Comparison of ENCODE assay signal across 21 cellular contexts in the genomic region with DNA sequence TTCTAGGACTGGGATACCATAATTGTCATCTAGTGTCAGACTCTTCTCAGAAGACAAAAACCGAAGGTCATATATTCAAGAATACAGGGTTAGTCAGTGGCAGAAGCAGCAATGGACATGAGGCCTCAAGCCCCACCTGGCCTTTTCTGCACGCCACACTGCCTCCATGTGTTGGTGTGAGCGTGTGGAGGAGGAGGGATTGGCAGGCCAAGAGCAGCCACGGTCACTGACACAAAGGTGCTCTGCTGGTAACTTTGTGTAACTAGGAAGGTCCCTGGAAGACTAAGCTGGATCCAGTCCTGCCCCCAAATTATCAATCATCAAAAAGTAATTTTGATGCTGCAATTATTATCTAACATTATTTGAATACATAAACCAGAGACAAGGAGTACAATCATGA. TPM values are rescaled to one million over a fixed set of nuclear protein-coding genes. Genes with fewer than 3 reads are reported as not detected.
DNase-seq lines count a peak whose midpoint lies in the region; ATAC-seq, FAIRE-seq and TF ChIP-seq lines count a peak whose summit lies in the region.
"Had no signal": no experiment of that assay in that cellular context is flagged by ENCODE, and none has a peak within 500 bp of the region (broad histone marks: within the 10 kb centered on the region; RNA-seq: fewer than 3 reads in every experiment).

No MANE protein-coding gene starts in this region.

- peaks cover 13% of the 10 kb centered on the region for H3K9me3 ChIP-seq in HepG2 (ENCODE audit: low read length)
- H3K9me3 ChIP-seq in right lobe of liver: no peaks in the 10 kb centered on the region
- H3K9me3 ChIP-seq in SK-N-MC (ENCODE audit: low read depth, low read length): no peaks in the 10 kb centered on the region
- peaks cover 7% of the 10 kb centered on the region; the same call in 1 of the 2 replicates for H3K9me3 ChIP-seq in Karpas-422 (ENCODE audit: low read length)

- WGBS in HepG2 (ENCODE audit: low lambda C conversion rate): 87% methylated on average over 4 of the region's 4 CpGs
- 86% methylated on average over 4 of the region's 4 CpGs for WGBS in right lobe of liver (ENCODE audit: insufficient coverage, low coverage, low lambda C conversion rate, missing lambda C conversion rate)

- H2AFZ ChIP-seq in HepG2 (ENCODE audit: low read length): no peak overlapping the region
- no peak overlapping the region for H2AFZ ChIP-seq in Karpas-422 (ENCODE audit: low read length)

- POLR2A ChIA-PET in HepG2 (lab: Yijun Ruan, JAX): no interaction called here

- DNase-seq in HepG2 (ENCODE audit: low spot score) (no peak), right lobe of liver (no peak), SK-N-MC (ENCODE audit: low read depth, low spot score) (no peak), iPS-NIHi11 (ENCODE audit: low spot score) (peak; percentile 35), cerebellum (ENCODE audit: low spot score) (no peak), Karpas-422 (no peak), AG08396 (ENCODE audit: low spot score) (no peak)
- DNase-seq: CD4-positive, alpha-beta T cell; COR-L47; DMS 273 treated with DMSO at 0.1 percent for 48 hours; GOT3; MG63; NCI-H187 treated with DMSO at 0.1 percent for 48 hours; NCI-H526; NK-92 treated with Interleukin-12 subunit alpha and Interleukin-12 subunit beta, amount 100 ng/mL, for 24 hours; SIG-M5 had no signal

- TF ChIP-seq POLR2A in HepG2 (IDR thresholded peaks at IDR 0.05; ENCODE audit: insufficient read depth in 1 of 2, low read depth in 2 of 2, low read length in 2 of 2): no peak
- TF ChIP-seq POLR2A in right lobe of liver (IDR thresholded peaks at IDR 0.05): no peak

- H3K36me3 ChIP-seq in HepG2 (replicated peaks in 1 of 2; ENCODE audit: control insufficient read depth in 1 of 2, insufficient read depth in 2 of 2, low read length in 2 of 2) (no peaks in the 10 kb centered on the region), right lobe of liver (no peaks in the 10 kb centered on the region), SK-N-MC (ENCODE audit: insufficient read depth, low read length) (peaks cover 28% of the 10 kb centered on the region), Karpas-422 (ENCODE audit: insufficient read depth, low read length) (no peaks in the 10 kb centered on the region)
- H3K36me3 ChIP-seq: MG63 had no signal

- TF ChIP-seq RAD21 in HepG2 (CRISPR knock-in tag; IDR thresholded peaks at IDR 0.05): no peak

- no peak overlapping the region for H3K27ac ChIP-seq in HepG2 (ENCODE audit: extremely low read length, insufficient read depth, low read length)
- H3K27ac ChIP-seq in right lobe of liver: no peak overlapping the region
- H3K27ac ChIP-seq in SK-N-MC: 0 out of 2 replicates have a peak overlapping the region, but pooled peaks have one; percentile 78
- no peak overlapping the region for H3K27ac ChIP-seq in Karpas-422 (ENCODE audit: low read length)
- H3K27ac ChIP-seq: BLaER1 had no signal

- H3K9me2 ChIP-seq in Karpas-422 (replicated peaks; ENCODE audit: insufficient read depth, low read length): no peaks in the 10 kb centered on the region

- H3K4me3 ChIP-seq in HepG2 (replicated peaks in 1 of 3; ENCODE audit: insufficient read depth in 1 of 3, low read depth in 2 of 3, low read length in 3 of 3) (no peak overlapping the region), right lobe of liver (no peak overlapping the region), SK-N-MC (no peak overlapping the region), Karpas-422 (ENCODE audit: low read length) (no peak overlapping the region)
- H3K4me3 ChIP-seq: BLaER1, MG63 had no signal

- ATAC-seq in HepG2 (no peak; the same call in 2 of the 3 replicates), right lobe of liver (no peak)
- ATAC-seq: Panc1 had no signal

- BruUV-seq in HepG2 (replicated peaks; lab: Mats Ljungman, UMichigan): no TSS peak

- intact Hi-C loops in HepG2 (cut with micrococcal nuclease; ENCODE audit: unreplicated experiment) (no loop called here), right lobe of liver (cut with DNase I) (no loop called here)

- no peaks in the 10 kb centered on the region for H4K20me1 ChIP-seq in HepG2 (ENCODE audit: insufficient read depth, low read length)
- H4K20me1 ChIP-seq in Karpas-422 (ENCODE audit: insufficient read depth, low read depth, low read length): no peaks in the 10 kb centered on the region
- H4K20me1 ChIP-seq: BLaER1 had no signal

- H3K79me2 ChIP-seq in HepG2 (ENCODE audit: insufficient read depth, low read length) (no peaks in the 10 kb centered on the region), Karpas-422 (ENCODE audit: low read length) (no peaks in the 10 kb centered on the region)

- CTCF ChIA-PET in HepG2 (lab: Yijun Ruan, JAX; ENCODE audit: low intra/inter-chr PET ratio, low total read pairs): no interaction called here

- no peaks in the 10 kb centered on the region for H3K4me1 ChIP-seq in HepG2 (ENCODE audit: insufficient read depth, low read length)
- H3K4me1 ChIP-seq in right lobe of liver: no peaks in the 10 kb centered on the region
- no peaks in the 10 kb centered on the region for H3K4me1 ChIP-seq in Karpas-422 (ENCODE audit: low read length)

- H3K4me2 ChIP-seq in HepG2 (ENCODE audit: low read depth, low read length) (no peak overlapping the region), Karpas-422 (ENCODE audit: low read depth, low read length, poor library complexity, severe bottlenecking) (no peak overlapping the region)
- H3K4me2 ChIP-seq: BLaER1 had no signal

- in situ Hi-C loops in HepG2 (cut with HindIII; ENCODE audit: extremely low pct_ligation_motif_present, low pct_unique_long_range_greater_than_20kb): no loop called here

- TF ChIP-seq CTCF in HepG2 (CRISPR knock-in tag; IDR thresholded peaks at IDR 0.05): peak; percentile 27
- TF ChIP-seq CTCF in right lobe of liver (IDR thresholded peaks at IDR 0.05): no peak

- FAIRE-seq in HepG2 (lab: Jason Lieb, UNC): no peak
- FAIRE-seq: G401.6, GM12892, GM18507 had no signal

- no peaks in the 10 kb centered on the region for H3K27me3 ChIP-seq in HepG2 (ENCODE audit: control insufficient read depth in 1 of 2, insufficient read depth in 2 of 2, low read length in 2 of 2)
- H3K27me3 ChIP-seq in right lobe of liver: no peaks in the 10 kb centered on the region
- H3K27me3 ChIP-seq in Karpas-422 (ENCODE audit: low read length): peaks cover 3% of the 10 kb centered on the region; the same call in 1 of the 2 replicates
- H3K27me3 ChIP-seq: BLaER1, MG63 had no signal

- no peak overlapping the region for H3K9ac ChIP-seq in HepG2 (ENCODE audit: insufficient read depth, low read depth, low read length)
- H3K9ac ChIP-seq in SK-N-MC (ENCODE audit: insufficient read length): no peak overlapping the region
- H3K9ac ChIP-seq in Karpas-422 (ENCODE audit: low read length): no peak overlapping the region
- H3K9ac ChIP-seq: BLaER1 had no signal

- no peak for TF ChIP-seq EP300 in HepG2 (IDR thresholded peaks at IDR 0.05; ENCODE audit: low read depth in 2 of 2, low read length in 2 of 2)
- no peak for TF ChIP-seq EP300 in HepG2 (CRISPR knock-in tag; IDR thresholded peaks at IDR 0.05; ENCODE audit: borderline replicate concordance)

RNA-seq across cellular contexts. Expression of gene HSF2BP, which starts 34.9 kb away (rescaled TPM):
- total RNA-seq in HepG2 (2016; rRNA removed; fragmentation: Illumina TruSeq; extraction: Trizol) (1.6 and 2.2 TPM in 2 replicates), right lobe of liver (under 1 TPM in 4 of 6 experiments, not detected in 2; 0.25 to 0.62 (median 0.37) TPM), cerebellum (2.5 TPM)
- 2.9 and 3.0 TPM in 2 replicates for total RNA-seq in HepG2 (2016; cell fraction: cytosol; rRNA removed; fragmentation: Illumina TruSeq; extraction: Trizol; ENCODE audit: low read depth)
- total RNA-seq in HepG2 (2016; cell fraction: insoluble cytoplasmic fraction; rRNA removed; fragmentation: Illumina TruSeq; extraction: Trizol): 1.8 and 2.1 TPM in 2 replicates
- 1.7 and 2.1 TPM in 2 replicates for total RNA-seq in HepG2 (2016; cell fraction: membrane; rRNA removed; fragmentation: Illumina TruSeq; extraction: Trizol)
- total RNA-seq in HepG2 (2016; cell fraction: nucleus; rRNA removed; fragmentation: Illumina TruSeq; extraction: Trizol): 1.6 and 2.4 TPM in 2 replicates
- polyA plus RNA-seq in HepG2 (2011; rRNA removed): 0.63 and 0.67 TPM in 2 replicates
- 0.68 and 0.87 TPM in 2 replicates for polyA plus RNA-seq in HepG2 (2011; cell fraction: cytosol; rRNA removed)
- 0.98 and 1.1 TPM in 2 replicates for polyA plus RNA-seq in HepG2 (2011; cell fraction: nucleus; rRNA removed)
- 0.92 and 0.95 TPM in 2 replicates for polyA plus RNA-seq in HepG2 (2012)
- 0.49 and 0.50 TPM in 2 replicates for polyA plus RNA-seq in HepG2 (2016; cell fraction: cytosol; fragmentation: Illumina TruSeq; extraction: Trizol; ENCODE audit: low read depth)
- 1.4 and 1.6 TPM in 2 replicates for polyA plus RNA-seq in HepG2 (2016; cell fraction: insoluble cytoplasmic fraction; fragmentation: Illumina TruSeq; extraction: Trizol; ENCODE audit: low read depth)
- 0.49 and 0.94 TPM in 2 replicates for polyA plus RNA-seq in HepG2 (2016; cell fraction: membrane; fragmentation: Illumina TruSeq; extraction: Trizol; ENCODE audit: low read depth)
- polyA plus RNA-seq in HepG2 (2016; cell fraction: nucleus; fragmentation: Illumina TruSeq; extraction: Trizol; ENCODE audit: insufficient read depth, low read depth): 0.75 and 1.5 TPM in 2 replicates
- 0.48 and 3.0 TPM in 2 replicates for polyA minus RNA-seq in HepG2 (2011; rRNA and poly(A)+ RNA removed; ENCODE audit: low replicate concordance)
- 0.69 TPM in 1 of 2 replicates, not detected in the other for polyA minus RNA-seq in HepG2 (2011; cell fraction: cytosol; rRNA and poly(A)+ RNA removed)
- 3.1 and 4.4 TPM in 2 replicates for polyA minus RNA-seq in HepG2 (2011; cell fraction: nucleus; rRNA and poly(A)+ RNA removed)
- total RNA-seq in Karpas-422 (2014; rRNA removed; shearing (Covaris generic); ENCODE audit: low replicate concordance): 0.67 and 0.76 TPM in 2 replicates

RNA-seq across cellular contexts. Expression of gene RRP1B, which starts 35.0 kb away (rescaled TPM):
- total RNA-seq in HepG2 (2016; rRNA removed; fragmentation: Illumina TruSeq; extraction: Trizol): 46.2 and 58.2 TPM in 2 replicates
- 4.4 and 4.5 TPM in 2 replicates for total RNA-seq in HepG2 (2016; cell fraction: cytosol; rRNA removed; fragmentation: Illumina TruSeq; extraction: Trizol; ENCODE audit: low read depth)
- total RNA-seq in HepG2 (2016; cell fraction: insoluble cytoplasmic fraction; rRNA removed; fragmentation: Illumina TruSeq; extraction: Trizol): 45.9 and 49.4 TPM in 2 replicates
- 16.5 and 16.9 TPM in 2 replicates for total RNA-seq in HepG2 (2016; cell fraction: membrane; rRNA removed; fragmentation: Illumina TruSeq; extraction: Trizol)
- 28.8 and 31.8 TPM in 2 replicates for total RNA-seq in HepG2 (2016; cell fraction: nucleus; rRNA removed; fragmentation: Illumina TruSeq; extraction: Trizol)
- 16.3 TPM in 2 replicates for polyA plus RNA-seq in HepG2 (2011; rRNA removed)
- polyA plus RNA-seq in HepG2 (2011; cell fraction: cytosol; rRNA removed): 10.6 and 12.2 TPM in 2 replicates
- polyA plus RNA-seq in HepG2 (2011; cell fraction: nucleus; rRNA removed): 17.2 and 19.0 TPM in 2 replicates
- 19.7 and 22.4 TPM in 2 replicates for polyA plus RNA-seq in HepG2 (2012)
- 1.9 and 2.3 TPM in 2 replicates for polyA plus RNA-seq in HepG2 (2016; cell fraction: cytosol; fragmentation: Illumina TruSeq; extraction: Trizol; ENCODE audit: low read depth)
- polyA plus RNA-seq in HepG2 (2016; cell fraction: insoluble cytoplasmic fraction; fragmentation: Illumina TruSeq; extraction: Trizol; ENCODE audit: low read depth): 45.7 and 50.1 TPM in 2 replicates
- 7.9 and 8.4 TPM in 2 replicates for polyA plus RNA-seq in HepG2 (2016; cell fraction: membrane; fragmentation: Illumina TruSeq; extraction: Trizol; ENCODE audit: low read depth)
- polyA plus RNA-seq in HepG2 (2016; cell fraction: nucleus; fragmentation: Illumina TruSeq; extraction: Trizol; ENCODE audit: insufficient read depth, low read depth): 52.6 and 53.3 TPM in 2 replicates
- 26.5 and 39.4 TPM in 2 replicates for polyA minus RNA-seq in HepG2 (2011; rRNA and poly(A)+ RNA removed; ENCODE audit: low replicate concordance)
- 23.0 and 23.7 TPM in 2 replicates for polyA minus RNA-seq in HepG2 (2011; cell fraction: cytosol; rRNA and poly(A)+ RNA removed)
- 12.1 and 17.0 TPM in 2 replicates for polyA minus RNA-seq in HepG2 (2011; cell fraction: nucleus; rRNA and poly(A)+ RNA removed)
- total RNA-seq in right lobe of liver: 10 to 100 TPM in 2 of 6 experiments, 1 to 10 TPM in 4; 8.0 to 17.0 (median 9.8) TPM
- total RNA-seq in cerebellum: 18.7 TPM
- 30.6 and 34.5 TPM in 2 replicates for total RNA-seq in Karpas-422 (2014; rRNA removed; shearing (Covaris generic); ENCODE audit: low replicate concordance)
